Comparison of ENCODE assay signal across 11 cellular contexts in genomic region chr9:81002242-81002641, GRCh38.
DNase-seq lines count a peak whose midpoint lies in the region; ATAC-seq, FAIRE-seq and TF ChIP-seq lines count a peak whose summit lies in the region.
"Had no signal": no experiment of that assay in that cellular context is flagged by ENCODE, and none has a peak within 500 bp of the region (broad histone marks: within the 10 kb centered on the region; RNA-seq: fewer than 3 reads in every experiment).

No MANE protein-coding gene starts in this region.

- H3K27me3 Mint-ChIP-seq in MCF 10A (ENCODE audit: insufficient read depth, unreplicated experiment) = no peaks in the 10 kb centered on the region
- no peaks in the 10 kb centered on the region for H3K27me3 Mint-ChIP-seq in endodermal cell (ENCODE audit: insufficient read depth)

- H3K9me3 ChIP-seq in breast epithelium (peaks cover 0 to 4% of the 10 kb centered on the region in 2 donors), endodermal cell (ENCODE audit: control insufficient read depth, low read length) (peaks cover 6% of the 10 kb centered on the region)

- no peak for ATAC-seq in stimulated activated effector memory CD8-positive, alpha-beta T cell treated with anti-CD3 and anti-CD28 coated beads, Interleukin-12 subunit alpha, Interleukin-12 subunit beta, amount 100 ng/mL, for 72 hours

- H3K4me3 ChIP-seq in breast epithelium = no peak overlapping the region
- H3K4me3 ChIP-seq in endodermal cell (ENCODE audit: low read length) = no peak overlapping the region
- no peak overlapping the region for H3K4me3 ChIP-seq in dorsolateral prefrontal cortex
- H3K4me3 ChIP-seq: GM23248 had no signal

- no peak overlapping the region for H3K27ac ChIP-seq in breast epithelium
- no peak overlapping the region for H3K27ac ChIP-seq in endodermal cell (ENCODE audit: low read depth, low read length)
- no peak overlapping the region for H3K27ac ChIP-seq in dorsolateral prefrontal cortex
- H3K27ac ChIP-seq: brain microvascular endothelial cell, GM23248 had no signal

- no peak overlapping the region for H3K4me3 Mint-ChIP-seq in MCF 10A (ENCODE audit: unreplicated experiment)
- H3K4me3 Mint-ChIP-seq in endodermal cell = no peak overlapping the region
- H3K4me3 Mint-ChIP-seq in stimulated activated effector memory CD8-positive, alpha-beta T cell treated with anti-CD3 and anti-CD28 coated beads, Interleukin-12 subunit alpha, Interleukin-12 subunit beta, amount 100 ng/mL, for 72 hours = no peak overlapping the region

- peak; percentile 85 for FAIRE-seq in urothelium cell line (lab: Jason Lieb, UNC)

- no peak for TF ChIP-seq POLR2A in breast epithelium (IDR thresholded peaks at IDR 0.05)

- intact Hi-C loops in MCF 10A (cut with micrococcal nuclease) = no loop called here
- intact Hi-C loops in breast epithelium (cut with DNase I; ENCODE audit: low total_unique reads) = no loop called here
- intact Hi-C loops in dorsolateral prefrontal cortex (cut with DNase I) = no loop called here

- H3K9ac ChIP-seq in endodermal cell (ENCODE audit: extremely low read depth, low read length, poor library complexity, severe bottlenecking) = no peak overlapping the region
- H3K9ac ChIP-seq: GM23248 had no signal

- H3K36me3 ChIP-seq in breast epithelium (no peaks in the 10 kb centered on the region), endodermal cell (ENCODE audit: control insufficient read depth, insufficient read depth, low read length) (no peaks in the 10 kb centered on the region)
- H3K36me3 ChIP-seq: brain microvascular endothelial cell had no signal

- H3K4me1 Mint-ChIP-seq in MCF 10A (ENCODE audit: insufficient read depth, unreplicated experiment) (no peaks in the 10 kb centered on the region), endodermal cell (peaks cover 22% of the 10 kb centered on the region)
- H3K4me1 Mint-ChIP-seq in stimulated activated effector memory CD8-positive, alpha-beta T cell treated with anti-CD3 and anti-CD28 coated beads, Interleukin-12 subunit alpha, Interleukin-12 subunit beta, amount 100 ng/mL, for 72 hours = no peaks in the 10 kb centered on the region

- H3K36me3 Mint-ChIP-seq in MCF 10A (ENCODE audit: insufficient read depth, unreplicated experiment) = no peaks in the 10 kb centered on the region
- no peaks in the 10 kb centered on the region for H3K36me3 Mint-ChIP-seq in endodermal cell (ENCODE audit: low read depth)
- H3K36me3 Mint-ChIP-seq in stimulated activated effector memory CD8-positive, alpha-beta T cell treated with anti-CD3 and anti-CD28 coated beads, Interleukin-12 subunit alpha, Interleukin-12 subunit beta, amount 100 ng/mL, for 72 hours = no peaks in the 10 kb centered on the region

- POLR2A ChIA-PET in MCF 10A (lab: Yijun Ruan, JAX) = no interaction called here

- WGBS in endodermal cell (ENCODE audit: insufficient coverage in 1 of 2, insufficient read length in 1 of 2), 2 experiments = 0 to 50% methylated on average over 1 to 3 of the region's 3 CpGs

- H3K27ac Mint-ChIP-seq in MCF 10A (ENCODE audit: low read depth, unreplicated experiment) = no peak overlapping the region
- peak overlapping the region; percentile 56 for H3K27ac Mint-ChIP-seq in endodermal cell
- no peak overlapping the region for H3K27ac Mint-ChIP-seq in stimulated activated effector memory CD8-positive, alpha-beta T cell treated with anti-CD3 and anti-CD28 coated beads, Interleukin-12 subunit alpha, Interleukin-12 subunit beta, amount 100 ng/mL, for 72 hours

- DNase-seq in MCF 10A (ENCODE audit: unreplicated experiment) = peak; percentile 23
- DNase-seq in breast epithelium (ENCODE audit: low spot score in 2 of 2) = no peak
- DNase-seq in NCI-H510A treated with DMSO at 0.1 percent for 48 hours (lab: John Stamatoyannopoulos, UW) = peak; percentile 75
- peak; percentile 50 for DNase-seq in endodermal cell
- peak; percentile 72 for DNase-seq in urothelium cell line (ENCODE audit: low spot score)
- DNase-seq in cerebellar cortex (ENCODE audit: low spot score) = no peak
- DNase-seq in dorsolateral prefrontal cortex = no peak
- DNase-seq in stimulated activated effector memory CD8-positive, alpha-beta T cell treated with anti-CD3 and anti-CD28 coated beads, Interleukin-12 subunit alpha, Interleukin-12 subunit beta, amount 100 ng/mL, for 72 hours (ENCODE audit: low spot score in 2 of 2) = no peak
- DNase-seq: brain microvascular endothelial cell, GM23248, NCI-H1930 had no signal

- no TSS peak for BruUV-seq in MCF 10A (replicated peaks; lab: Mats Ljungman, UMichigan)

- H3K4me1 ChIP-seq in breast epithelium (no peaks in the 10 kb centered on the region), endodermal cell (ENCODE audit: control insufficient read depth, insufficient read depth, low read length) (peaks cover 6% of the 10 kb centered on the region)

- H3K27me3 ChIP-seq in breast epithelium = no peaks in the 10 kb centered on the region
- no peaks in the 10 kb centered on the region for H3K27me3 ChIP-seq in endodermal cell (ENCODE audit: control insufficient read depth, insufficient read depth, low read length, poor library complexity, severe bottlenecking)
- H3K27me3 ChIP-seq in dorsolateral prefrontal cortex = no peaks in the 10 kb centered on the region
- H3K27me3 ChIP-seq: brain microvascular endothelial cell had no signal

- TF ChIP-seq CTCF in MCF 10A (IDR thresholded peaks at IDR 0.05; ENCODE audit: unreplicated experiment) (no peak), breast epithelium (IDR thresholded peaks at IDR 0.05) (no peak), endodermal cell (conservative IDR thresholded peaks at IDR 0.05) (no peak), dorsolateral prefrontal cortex (IDR thresholded peaks at IDR 0.05 in 54 of 56, conservative IDR thresholded peaks at IDR 0.05 in 2 of 56; ENCODE audit: low read depth in 1 of 56, partially characterized antibody in 56 of 56) (no peak)

- CTCF ChIA-PET in MCF 10A (lab: Yijun Ruan, JAX) = no interaction called here

- peaks cover 8% of the 10 kb centered on the region for H3K9me3 Mint-ChIP-seq in MCF 10A (ENCODE audit: unreplicated experiment)
- H3K9me3 Mint-ChIP-seq in endodermal cell = peaks cover 3% of the 10 kb centered on the region
- H3K9me3 Mint-ChIP-seq in stimulated activated effector memory CD8-positive, alpha-beta T cell treated with anti-CD3 and anti-CD28 coated beads, Interleukin-12 subunit alpha, Interleukin-12 subunit beta, amount 100 ng/mL, for 72 hours = peaks cover 29% of the 10 kb centered on the region

Comparison
In these comparisons a context has a peak if more than half of its experiments do, and no peak if none do; other contexts are left out.
1. DNase-seq: peak in MCF 10A (single experiment), NCI-H510A treated with DMSO at 0.1 percent for 48 hours (single experiment), endodermal cell (single experiment) and urothelium cell line (single experiment); none in breast epithelium (0 of 2), cerebellar cortex (single experiment), dorsolateral prefrontal cortex (0 of 10) and stimulated activated effector memory CD8-positive, alpha-beta T cell treated with anti-CD3 and anti-CD28 coated beads, Interleukin-12 subunit alpha, Interleukin-12 subunit beta, amount 100 ng/mL, for 72 hours (0 of 2).